Comparison of ENCODE assay signal across 18 cellular contexts in the genomic region with DNA sequence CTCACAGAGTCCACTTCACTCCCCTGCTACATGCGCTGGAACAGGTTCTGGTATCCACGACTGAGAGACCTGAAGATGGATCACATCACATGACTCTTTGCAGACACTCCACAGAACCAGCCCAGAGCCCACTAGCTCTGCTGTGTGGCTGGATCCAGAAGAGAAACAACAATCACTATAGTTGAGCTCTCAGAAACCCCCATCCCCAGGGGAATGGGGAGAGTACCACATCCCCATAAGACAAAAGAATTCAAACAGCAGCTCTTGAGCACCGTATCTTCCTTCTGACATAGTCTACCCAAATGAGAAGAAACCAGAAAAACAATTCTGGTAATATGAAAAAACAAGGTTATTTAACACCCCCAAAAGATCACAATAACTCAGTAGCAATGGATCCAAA.
DNase-seq lines count a peak whose midpoint lies in the region; ATAC-seq lines count a peak whose summit lies in the region.
"Had no signal": no experiment of that assay in that cellular context is flagged by ENCODE, and none has a peak within 500 bp of the region (broad histone marks: within the 10 kb centered on the region; RNA-seq: fewer than 3 reads in every experiment).

No MANE protein-coding gene starts in this region.

- H3K9ac ChIP-seq in BLaER1: no peak overlapping the region
- H3K9ac ChIP-seq in mesenchymal stem cell (ENCODE audit: low read length): no peak overlapping the region

- no peak overlapping the region for H3K23ac ChIP-seq in mesenchymal stem cell (ENCODE audit: low read length in 2 of 2)

- no peaks in the 10 kb centered on the region for H3K79me1 ChIP-seq in mesenchymal stem cell (replicated peaks; ENCODE audit: low read length, poor library complexity, severe bottlenecking)

- no peak overlapping the region for H3K4ac ChIP-seq in mesenchymal stem cell (ENCODE audit: low read depth in 1 of 2, low read length in 2 of 2)

- H3K27ac ChIP-seq in BLaER1: peak overlapping the region; percentile 43; the same call in 1 of the 2 replicates
- H3K27ac ChIP-seq in mesenchymal stem cell (ENCODE audit: low read length, poor library complexity, severe bottlenecking): no peak overlapping the region
- no peak overlapping the region for H3K27ac ChIP-seq in SJCRH30
- H3K27ac ChIP-seq: HL-60 had no signal

- H4K91ac ChIP-seq in mesenchymal stem cell (ENCODE audit: low read length): no peak overlapping the region

- H2BK15ac ChIP-seq in mesenchymal stem cell (ENCODE audit: low read depth, poor library complexity, severe bottlenecking): no peak overlapping the region

- ATAC-seq in GM18868 (IDR thresholded peaks at IDR 0.05; ENCODE audit: unreplicated experiment): peak; percentile 76
- peak; percentile 50 for ATAC-seq in HG03442 (IDR thresholded peaks at IDR 0.05; ENCODE audit: unreplicated experiment)
- ATAC-seq in GM18858 (IDR thresholded peaks at IDR 0.05; ENCODE audit: unreplicated experiment): no peak
- ATAC-seq in HG03432 (IDR thresholded peaks at IDR 0.05; ENCODE audit: unreplicated experiment): no peak
- no peak for ATAC-seq in GM19467 (IDR thresholded peaks at IDR 0.05; ENCODE audit: unreplicated experiment)

- H3K9me3 ChIP-seq in BLaER1 (peaks cover 14% of the 10 kb centered on the region), mesenchymal stem cell (ENCODE audit: control insufficient read depth, low read length) (peaks cover 39% of the 10 kb centered on the region), SJCRH30 (replicated peaks) (peaks cover 8% of the 10 kb centered on the region)

- no peaks in the 10 kb centered on the region for H4K20me1 ChIP-seq in BLaER1

- H3K4me1 ChIP-seq in BLaER1 (peaks cover 17% of the 10 kb centered on the region), mesenchymal stem cell (ENCODE audit: control insufficient read depth, insufficient read depth, low read depth, low read length) (peaks cover 7% of the 10 kb centered on the region), SJCRH30 (no peaks in the 10 kb centered on the region)

- H3K4me2 ChIP-seq in BLaER1 (peak overlapping the region; percentile 51), mesenchymal stem cell (ENCODE audit: low read length, poor library complexity, severe bottlenecking) (no peak overlapping the region)

- peak overlapping the region; percentile 38 for H2AK5ac ChIP-seq in mesenchymal stem cell (ENCODE audit: low read length, severe bottlenecking)

- no peak overlapping the region for H2BK12ac ChIP-seq in mesenchymal stem cell (ENCODE audit: low read length in 2 of 2)

- peak overlapping the region; percentile 44 for H2BK5ac ChIP-seq in mesenchymal stem cell (ENCODE audit: low read depth, low read length, poor library complexity, severe bottlenecking)

- H3K4me3 ChIP-seq in BLaER1 (no peak overlapping the region), mesenchymal stem cell (ENCODE audit: insufficient read depth in 1 of 2, low read depth in 1 of 2, low read length in 2 of 2) (no peak overlapping the region), SJCRH30 (no peak overlapping the region)

- H2BK120ac ChIP-seq in mesenchymal stem cell (ENCODE audit: low read depth, low read length): no peak overlapping the region

- no peak for DNase-seq in mesenchymal stem cell
- DNase-seq in SJCRH30: no peak
- DNase-seq: 8988T; CD4-positive, alpha-beta memory T cell; IMR-90; Karpas-422; NCI-H1048; NCI-H1436; NCI-H774; RPMI8226; SIG-M5 had no signal

- WGBS in mesenchymal stem cell: 86% methylated on average over 3 of the region's 3 CpGs

- no peak overlapping the region for H3K18ac ChIP-seq in mesenchymal stem cell (ENCODE audit: low read depth in 1 of 2, low read length in 2 of 2)

- H3K36me3 ChIP-seq in BLaER1 (no peaks in the 10 kb centered on the region), mesenchymal stem cell (ENCODE audit: control insufficient read depth in 1 of 2, insufficient read depth in 2 of 2, low read depth in 1 of 2, low read length in 2 of 2) (no peaks in the 10 kb centered on the region), SJCRH30 (no peaks in the 10 kb centered on the region)

- H2AFZ ChIP-seq in mesenchymal stem cell (ENCODE audit: low read depth, low read length): no peak overlapping the region

- no peak overlapping the region for H4K8ac ChIP-seq in mesenchymal stem cell (ENCODE audit: low read length)

- no peak overlapping the region for H3K14ac ChIP-seq in mesenchymal stem cell (ENCODE audit: low read length in 2 of 2)

- no peaks in the 10 kb centered on the region for H3K27me3 ChIP-seq in BLaER1
- no peaks in the 10 kb centered on the region for H3K27me3 ChIP-seq in mesenchymal stem cell (ENCODE audit: control insufficient read depth in 1 of 2, insufficient read depth in 1 of 2, low read length in 2 of 2)
- H3K27me3 ChIP-seq in SJCRH30: no peaks in the 10 kb centered on the region

Comparison
In these comparisons a context has a peak if more than half of its experiments do, and no peak if none do; other contexts are left out.
1. ATAC-seq: peak in GM18868 (single experiment) and HG03442 (single experiment); none in GM18858 (single experiment), HG03432 (single experiment) and GM19467 (single experiment).